ENCODE assay signal across 8 cellular contexts in the genomic region with DNA sequence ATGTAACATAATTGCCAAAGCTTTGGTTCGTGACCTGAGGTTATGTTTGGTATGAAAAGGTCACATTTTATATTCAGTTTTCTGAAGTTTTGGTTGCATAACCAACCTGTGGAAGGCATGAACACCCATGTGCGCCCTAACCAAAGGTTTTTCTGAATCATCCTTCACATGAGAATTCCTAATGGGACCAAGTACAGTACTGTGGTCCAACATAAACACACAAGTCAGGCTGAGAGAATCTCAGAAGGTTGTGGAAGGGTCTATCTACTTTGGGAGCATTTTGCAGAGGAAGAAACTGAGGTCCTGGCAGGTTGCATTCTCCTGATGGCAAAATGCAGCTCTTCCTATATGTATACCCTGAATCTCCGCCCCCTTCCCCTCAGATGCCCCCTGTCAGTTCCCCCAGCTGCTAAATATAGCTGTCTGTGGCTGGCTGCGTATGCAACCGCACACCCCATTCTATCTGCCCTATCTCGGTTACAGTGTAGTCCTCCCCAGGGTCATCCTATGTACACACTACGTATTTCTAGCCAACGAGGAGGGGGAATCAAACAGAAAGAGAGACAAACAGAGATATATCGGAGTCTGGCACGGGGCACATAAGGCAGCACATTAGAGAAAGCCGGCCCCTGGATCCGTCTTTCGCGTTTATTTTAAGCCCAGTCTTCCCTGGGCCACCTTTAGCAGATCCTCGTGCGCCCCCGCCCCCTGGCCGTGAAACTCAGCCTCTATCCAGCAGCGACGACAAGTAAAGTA. TPM values are rescaled to one million over a fixed set of nuclear protein-coding genes. Genes with fewer than 3 reads are reported as not detected.
DNase-seq lines count a peak whose midpoint lies in the region; ATAC-seq and TF ChIP-seq lines count a peak whose summit lies in the region.

No MANE protein-coding gene starts in this region.

- H3K27me3 ChIP-seq in right lobe of liver (no peaks in the 10 kb centered on the region), thyroid gland (no peaks in the 10 kb centered on the region)

- WGBS in right lobe of liver (ENCODE audit: insufficient coverage, low coverage, low lambda C conversion rate, missing lambda C conversion rate): 35% methylated on average over 15 of the region's 20 CpGs
- WGBS in thyroid gland, 2 donors: 30 to 35% methylated on average over 19 to 20 of the region's 20 CpGs

- peak overlapping the region; percentile 41 for H3K4me3 Mint-ChIP-seq in activated CD4-positive, alpha-beta T cell treated with anti-CD3 and anti-CD28 coated beads for 36 hours

- TF ChIP-seq POLR2A in right lobe of liver (IDR thresholded peaks at IDR 0.05) (no peak), thyroid gland (IDR thresholded peaks at IDR 0.05) (no peak)

- H3K27ac ChIP-seq in right lobe of liver: no peak overlapping the region
- no peak overlapping the region for H3K27ac ChIP-seq in thyroid gland

- intact Hi-C loops in activated CD4-positive, alpha-beta T cell treated with anti-CD3 and anti-CD28 coated beads for 36 hours (cut with DNase I, micrococcal nuclease): no loop called here
- intact Hi-C loops in right lobe of liver (cut with DNase I) (no loop called here), thyroid gland (cut with DNase I) (no loop called here)

- H3K4me1 Mint-ChIP-seq in activated CD4-positive, alpha-beta T cell treated with anti-CD3 and anti-CD28 coated beads for 36 hours: peaks cover 9% of the 10 kb centered on the region

- in situ Hi-C loops in astrocyte of the cerebellum (cut with HindIII; ENCODE audit: low sequenced_read_pairs): no loop called here

- POLR2A ChIA-PET in activated CD4-positive, alpha-beta T cell treated with anti-CD3 and anti-CD28 coated beads for 36 hours (lab: Charles Lee): interaction anchor here (0.6 kb wide), 1 partner anchor 196 kb away, joined by 3 read pairs; no protein-coding TSS in a partner anchor

- DNase-seq in activated CD4-positive, alpha-beta T cell treated with anti-CD3 and anti-CD28 coated beads for 36 hours: no peak
- DNase-seq in activated CD4-positive, alpha-beta T cell treated with anti-CD3 and anti-CD28 coated beads for 4 hours: no peak
- no peak for DNase-seq in astrocyte of the cerebellum (ENCODE audit: low read depth)
- no peak for DNase-seq in right lobe of liver
- DNase-seq in thyroid gland: no peak
- no peak for DNase-seq in NCI-H1105 (lab: John Stamatoyannopoulos, UW)

- TF ChIP-seq CTCF in astrocyte of the cerebellum (IDR thresholded peaks at IDR 0.05; ENCODE audit: low read depth, low read length, missing control alignments) (no peak), right lobe of liver (IDR thresholded peaks at IDR 0.05) (no peak), thyroid gland (IDR thresholded peaks at IDR 0.05) (no peak)

- CTCF ChIA-PET in activated CD4-positive, alpha-beta T cell treated with anti-CD3 and anti-CD28 coated beads for 36 hours (lab: Charles Lee): interaction anchor here (0.7 to 1.0 kb wide), 3 partner anchors 10 to 327 kb away, joined by 3 to 4 read pairs (median 4); no protein-coding TSS in a partner anchor

- no peaks in the 10 kb centered on the region for H3K9me3 ChIP-seq in right lobe of liver
- H3K9me3 ChIP-seq in thyroid gland: no peaks in the 10 kb centered on the region

- peaks cover 49% of the 10 kb centered on the region for H3K27me3 Mint-ChIP-seq in activated CD4-positive, alpha-beta T cell treated with anti-CD3 and anti-CD28 coated beads for 36 hours

- H3K36me3 Mint-ChIP-seq in activated CD4-positive, alpha-beta T cell treated with anti-CD3 and anti-CD28 coated beads for 36 hours (ENCODE audit: low read depth): no peaks in the 10 kb centered on the region

- H3K36me3 ChIP-seq in right lobe of liver (no peaks in the 10 kb centered on the region), thyroid gland (no peaks in the 10 kb centered on the region)

- peaks cover 0 to 16% (median under 1%) of the 10 kb centered on the region in 4 donors for H3K4me1 ChIP-seq in right lobe of liver
- H3K4me1 ChIP-seq in thyroid gland: peaks cover 3 to 14% of the 10 kb centered on the region in 2 donors

- H3K4me3 ChIP-seq in astrocyte of the cerebellum (ENCODE audit: low read depth, low read length) (peak overlapping the region; percentile 32), right lobe of liver (peak overlapping the region in 2 of 3 donors; percentile 21 to 31), thyroid gland (replicated peaks in 1 of 3) (peak overlapping the region; percentile 2 to 50 (median 43))

- no peak overlapping the region for H3K27ac Mint-ChIP-seq in activated CD4-positive, alpha-beta T cell treated with anti-CD3 and anti-CD28 coated beads for 36 hours

- peak; percentile 23 for ATAC-seq in activated CD4-positive, alpha-beta T cell treated with anti-CD3 and anti-CD28 coated beads for 36 hours
- ATAC-seq in right lobe of liver (peak in 1 of 4 donors; percentile 19), HG02852 (IDR thresholded peaks at IDR 0.05; ENCODE audit: unreplicated experiment) (no peak), HG02938 (IDR thresholded peaks at IDR 0.05; ENCODE audit: unreplicated experiment) (no peak)

- no peaks in the 10 kb centered on the region for H3K9me3 Mint-ChIP-seq in activated CD4-positive, alpha-beta T cell treated with anti-CD3 and anti-CD28 coated beads for 36 hours (ENCODE audit: low read depth)

RNA-seq across cellular contexts. Expression of gene ESR1, which starts 0.5 kb away (rescaled TPM):
- under 1 TPM; 0.04 to 0.48 TPM for total RNA-seq in activated CD4-positive, alpha-beta T cell treated with anti-CD3 and anti-CD28 coated beads for 36 hours
- total RNA-seq in right lobe of liver (10 to 100 TPM in 4 of 6 experiments, 1 to 10 TPM in 2; 1.6 to 59.9 (median 18.6) TPM), thyroid gland (1 to 10 TPM; 3.2 to 4.7 (median 3.6) TPM)
